Comparison of ENCODE assay signal across 8 cellular contexts in genomic region chr19:56594783-56595547, GRCh38. TPM values are rescaled to one million over a fixed set of nuclear protein-coding genes. Genes with fewer than 3 reads are reported as not detected.
DNase-seq lines count a peak whose midpoint lies in the region; ATAC-seq, FAIRE-seq and TF ChIP-seq lines count a peak whose summit lies in the region.

TSS of gene ZNF71 (plus strand) at chr19:56595302. CDS start at chr19:56601559, 6,257 bp downstream.

- peak within 1 kb of the TSS; percentile 96 for H2AFZ ChIP-seq in endothelial cell of umbilical vein (ENCODE audit: low read depth, low read length)

- H3K4me3 ChIP-seq in HL-60 (replicated peaks; ENCODE audit: insufficient read depth, low read length) = peak within 1 kb of the TSS; percentile 95
- H3K4me3 ChIP-seq in endothelial cell of umbilical vein (replicated peaks in 1 of 3; ENCODE audit: insufficient read depth in 1 of 3, low read depth in 1 of 3, low read length in 3 of 3) = peak within 1 kb of the TSS; percentile 28 to 94 (median 67)

- peak; percentile 72 for FAIRE-seq in endothelial cell of umbilical vein (lab: Jason Lieb, UNC)

- H3K4me3 Mint-ChIP-seq in mesothelial cell of epicardium = peak within 1 kb of the TSS; percentile 83

- no peak for TF ChIP-seq POLR2A in endothelial cell of umbilical vein (IDR thresholded peaks at IDR 0.05; ENCODE audit: low read depth, low read length)

- H3K9me3 Mint-ChIP-seq in mesothelial cell of epicardium = peaks cover 49% of the 10 kb centered on the region

- H3K27ac Mint-ChIP-seq in mesothelial cell of epicardium = peak within 1 kb of the TSS; percentile 73

- TF ChIP-seq CTCF in C4-2B (conservative IDR thresholded peaks at IDR 0.05) (no peak), HL-60 (IDR thresholded peaks at IDR 0.05; ENCODE audit: insufficient read depth, low read length) (no peak), endothelial cell of umbilical vein (IDR thresholded peaks at IDR 0.05; ENCODE audit: extremely low read depth in 1 of 2, insufficient read depth in 1 of 2, low read depth in 1 of 2, low read length in 2 of 2) (no peak), mesothelial cell of epicardium (IDR thresholded peaks at IDR 0.05; ENCODE audit: unreplicated experiment) (no peak)

- peak within 1 kb of the TSS; percentile 48 for H3K4me2 ChIP-seq in endothelial cell of umbilical vein (ENCODE audit: insufficient read depth, low read length)

- no peaks in the 10 kb centered on the region for H3K9me3 ChIP-seq in endothelial cell of umbilical vein (replicated peaks; ENCODE audit: control insufficient read depth, insufficient read depth, low read length)

- H3K9me1 ChIP-seq in endothelial cell of umbilical vein (replicated peaks; ENCODE audit: control insufficient read depth, extremely low read depth, insufficient read depth, low read length) = no peaks in the 10 kb centered on the region

- peaks cover 15% of the 10 kb centered on the region for H3K79me2 ChIP-seq in endothelial cell of umbilical vein (ENCODE audit: control insufficient read depth, insufficient read depth, low read length)

- H3K27me3 Mint-ChIP-seq in mesothelial cell of epicardium (ENCODE audit: low read depth) = no peaks in the 10 kb centered on the region

- H3K27ac ChIP-seq in C4-2B = peak within 1 kb of the TSS; percentile 60
- H3K27ac ChIP-seq in HL-60 (replicated peaks) = peak within 1 kb of the TSS; percentile 55
- H3K27ac ChIP-seq in endothelial cell of umbilical vein (ENCODE audit: insufficient read depth, low read depth, low read length) = no peak within 1 kb of the TSS

- CTCF ChIA-PET in endothelial cell of umbilical vein (lab: Charles Lee) = interaction anchor here (0.6 to 1.1 kb wide), 3 partner anchors 25 to 211 kb away, joined by 3 read pairs; partner anchors contain the start of gene ZNF583

- no peaks in the 10 kb centered on the region for H3K27me3 ChIP-seq in HL-60 (ENCODE audit: insufficient read depth, poor library complexity, severe bottlenecking)
- H3K27me3 ChIP-seq in endothelial cell of umbilical vein (ENCODE audit: control insufficient read depth in 2 of 2, insufficient read depth in 2 of 2, low read length in 2 of 2) = no peaks in the 10 kb centered on the region

- H3K36me3 Mint-ChIP-seq in mesothelial cell of epicardium = peaks cover 32% of the 10 kb centered on the region

- no TSS peak for BruUV-seq in endothelial cell of umbilical vein (replicated peaks; lab: Mats Ljungman, UMichigan)

- no peaks in the 10 kb centered on the region for H3K36me3 ChIP-seq in endothelial cell of umbilical vein (ENCODE audit: control insufficient read depth in 2 of 2, extremely low read depth in 1 of 2, insufficient read depth in 2 of 2, low read length in 2 of 2)

- H3K9ac ChIP-seq in endothelial cell of umbilical vein (replicated peaks; ENCODE audit: extremely low read depth, insufficient read depth, low read length) = peak within 1 kb of the TSS; percentile 32

- DNase-seq in HL-60 (ENCODE audit: low read depth in 1 of 2, low spot score in 1 of 2) (peak; percentile 82 to 90), NOMO-1 treated with dmso at 0.1 percent for 144 hours (lab: John Stamatoyannopoulos, UW; ENCODE audit: unreplicated experiment) (peak; percentile 50), endothelial cell of umbilical vein (ENCODE audit: low read depth, low spot score) (peak; percentile 86), mesothelial cell of epicardium (ENCODE audit: low spot score in 2 of 2, unreplicated experiment in 2 of 2) (peak; percentile 85 to 91)
- peak; percentile 88 for DNase-seq in activated CD8-positive, alpha-beta memory T cell treated with anti-CD3 and anti-CD28 coated beads, Interleukin-2, amount 50 U/mL, for 4 hours
- peak; percentile 84 for DNase-seq in stimulated activated CD8-positive, alpha-beta memory T cell treated with anti-CD3 and anti-CD28 coated beads, Interleukin-15, amount 100 ng/mL, for 24 hours (ENCODE audit: low read depth)

- intact Hi-C loops in endothelial cell of umbilical vein (cut with micrococcal nuclease) = loop anchor here (1.0 to 2.0 kb wide), 2 partner anchors 28 to 56 kb away; partner anchors contain the start of genes ZFP28 and ZNF470

- H3K4me1 ChIP-seq in endothelial cell of umbilical vein (ENCODE audit: control insufficient read depth, extremely low read depth, insufficient read depth, low read length) = peaks cover 9% of the 10 kb centered on the region

- peaks cover 11% of the 10 kb centered on the region for H3K4me1 Mint-ChIP-seq in mesothelial cell of epicardium

- POLR2A ChIA-PET in endothelial cell of umbilical vein (lab: Charles Lee) = interaction anchor here (0.6 kb wide), 1 partner anchor 43 kb away, joined by 12 read pairs; no protein-coding TSS in a partner anchor

- peak; percentile 90 for ATAC-seq in GM19452 (IDR thresholded peaks at IDR 0.05; ENCODE audit: unreplicated experiment)

- H4K20me1 ChIP-seq in endothelial cell of umbilical vein (replicated peaks; ENCODE audit: control insufficient read depth, extremely low read depth, insufficient read depth, low read length) = no peaks in the 10 kb centered on the region

- dilution Hi-C loops in endothelial cell of umbilical vein (cut with MboI; ENCODE audit: extremely low pct_ligation_motif_present, low sequenced_read_pairs) = no loop called here

TF ChIP-seq in endothelial cell of umbilical vein, 7 proteins besides CTCF, POLR2A, EP300 and RAD21:
- TF ChIP-seq POLR2AphosphoS5 (IDR thresholded peaks at IDR 0.05; ENCODE audit: insufficient read depth, low read depth, low read length) (no peak), GATA2 (IDR thresholded peaks at IDR 0.05; ENCODE audit: insufficient read depth, insufficient read length, low read depth, low read length) (no peak), MYC (IDR thresholded peaks at IDR 0.05; ENCODE audit: low read depth, low read length) (no peak), JUN (IDR thresholded peaks at IDR 0.05; ENCODE audit: borderline replicate concordance, insufficient read depth, insufficient read length, low read depth) (no peak), FOS (IDR thresholded peaks at IDR 0.05; ENCODE audit: borderline replicate concordance, insufficient read depth, low read length) (no peak), MAX (IDR thresholded peaks at IDR 0.05; ENCODE audit: insufficient read depth, insufficient read length) (no peak), EZH2 (IDR thresholded peaks at IDR 0.05; ENCODE audit: borderline replicate concordance, low read depth, low read length, severe bottlenecking) (no peak)

RNA-seq across cellular contexts. Expression of gene ZNF71, which starts in this region (rescaled TPM):
- total RNA-seq in endothelial cell of umbilical vein = 9.6 and 9.7 TPM in 2 replicates
- polyA plus RNA-seq in endothelial cell of umbilical vein = 10.1 and 13.4 TPM in 2 replicates
- polyA plus RNA-seq in endothelial cell of umbilical vein (2011; cell fraction: cytosol; rRNA removed) = 7.8 and 9.3 TPM in 2 replicates
- polyA plus RNA-seq in endothelial cell of umbilical vein (2011; cell fraction: nucleus; rRNA removed) = 5.7 and 6.9 TPM in 2 replicates
- polyA plus RNA-seq in endothelial cell of umbilical vein (2012) = 6.7 and 7.2 TPM in 2 replicates
- polyA minus RNA-seq in endothelial cell of umbilical vein = 8.9 and 11.3 TPM in 2 replicates
- polyA minus RNA-seq in endothelial cell of umbilical vein (2011; cell fraction: cytosol; rRNA and poly(A)+ RNA removed) = 2.7 TPM
- polyA minus RNA-seq in endothelial cell of umbilical vein (2011; cell fraction: nucleus; rRNA and poly(A)+ RNA removed) = 9.6 and 10.4 TPM in 2 replicates
- 17.5 to 19.5 TPM (median 18.0 TPM) in 3 replicates for total RNA-seq in mesothelial cell of epicardium
